In the genomic region with DNA sequence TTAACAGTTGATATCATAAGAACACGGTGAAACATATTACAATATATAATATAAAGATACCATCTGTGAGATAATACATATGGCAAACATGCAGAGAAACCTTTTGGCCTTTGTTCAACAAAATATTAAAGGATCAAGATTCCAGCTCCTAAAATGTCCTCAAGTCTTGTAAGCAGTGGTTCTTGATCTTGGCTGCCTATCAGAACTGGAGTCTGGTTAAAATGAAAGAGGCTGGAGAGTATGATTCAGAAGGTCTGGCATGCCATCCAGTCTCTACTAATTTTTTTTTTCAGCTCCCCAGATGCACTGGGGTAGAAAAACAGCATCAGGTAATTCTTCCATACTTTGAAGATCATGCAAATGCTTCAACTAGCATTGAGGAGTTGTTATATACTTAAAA, we compare ENCODE assay signal across 1 cellular context.
TF ChIP-seq lines count a peak whose summit lies in the region.

No MANE protein-coding gene starts in this region.

TF ChIP-seq in GM23338, 12 proteins besides CTCF, POLR2A, EP300 and RAD21 (continued from another document):
- TF ChIP-seq ZNF462 (CRISPR knock-in tag; IDR thresholded peaks at IDR 0.05) (no peak), EZH2phosphoT487 (IDR thresholded peaks at IDR 0.05; ENCODE audit: unreplicated experiment) (no peak), NANOG (IDR thresholded peaks at IDR 0.05; ENCODE audit: borderline replicate concordance) (no peak), CREB1 (CRISPR knock-in tag; IDR thresholded peaks at IDR 0.05; ENCODE audit: low read depth) (no peak), ZNF331 (CRISPR knock-in tag; IDR thresholded peaks at IDR 0.05; ENCODE audit: low read depth) (no peak), JUNB (IDR thresholded peaks at IDR 0.05; ENCODE audit: unreplicated experiment) (no peak)
- TF ChIP-seq, protein P1, sequence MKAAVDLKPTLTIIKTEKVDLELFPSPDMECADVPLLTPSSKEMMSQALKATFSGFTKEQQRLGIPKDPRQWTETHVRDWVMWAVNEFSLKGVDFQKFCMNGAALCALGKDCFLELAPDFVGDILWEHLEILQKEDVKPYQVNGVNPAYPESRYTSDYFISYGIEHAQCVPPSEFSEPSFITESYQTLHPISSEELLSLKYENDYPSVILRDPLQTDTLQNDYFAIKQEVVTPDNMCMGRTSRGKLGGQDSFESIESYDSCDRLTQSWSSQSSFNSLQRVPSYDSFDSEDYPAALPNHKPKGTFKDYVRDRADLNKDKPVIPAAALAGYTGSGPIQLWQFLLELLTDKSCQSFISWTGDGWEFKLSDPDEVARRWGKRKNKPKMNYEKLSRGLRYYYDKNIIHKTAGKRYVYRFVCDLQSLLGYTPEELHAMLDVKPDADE (IDR thresholded peaks at IDR 0.05) = no peak
